Comparison of ENCODE assay signal across 1 cellular context in the genomic region with DNA sequence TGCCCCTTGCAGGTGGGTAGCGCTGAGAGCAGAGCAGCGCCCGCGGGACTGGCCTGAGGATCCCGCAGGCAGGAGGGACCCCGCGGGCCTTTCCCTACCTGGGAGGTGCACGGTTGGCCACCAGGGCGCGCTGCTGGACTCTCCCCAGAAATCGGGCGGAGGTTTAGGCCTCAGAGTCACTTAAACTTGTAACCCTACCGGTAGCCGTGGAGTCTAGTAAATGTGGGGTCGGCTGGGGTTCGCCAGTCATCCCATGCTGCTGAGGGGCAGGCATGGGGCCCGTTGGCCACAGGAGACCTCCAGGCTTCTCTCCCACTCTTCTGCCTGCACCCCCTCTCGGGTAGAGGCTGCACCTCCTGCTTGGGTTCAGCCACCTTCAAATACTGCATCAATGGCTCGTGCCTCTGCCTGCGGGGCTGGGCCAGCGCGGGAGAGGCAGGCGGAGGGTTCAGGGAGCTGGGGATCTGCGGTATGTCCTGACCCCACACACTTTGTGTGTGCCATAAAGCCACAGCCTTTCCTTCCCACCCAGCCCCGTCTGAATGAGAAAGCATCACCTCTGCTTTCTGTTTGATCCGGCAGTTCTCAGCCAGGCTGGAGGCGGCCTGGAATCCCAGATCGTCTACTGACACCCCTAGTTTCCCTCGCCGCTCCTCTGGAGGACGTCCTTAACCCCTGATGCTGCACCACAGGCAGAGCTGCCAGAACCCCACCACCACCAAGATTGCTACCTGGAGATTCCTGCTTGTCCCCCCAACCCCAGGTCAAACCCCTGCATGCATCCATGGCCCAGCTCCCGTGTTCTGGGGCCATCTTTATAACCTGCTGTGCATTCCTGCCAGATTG.
TF ChIP-seq lines count a peak whose summit lies in the region.

No MANE protein-coding gene starts in this region.

TF ChIP-seq in HepG2, 621 proteins besides CTCF, POLR2A, EP300 and RAD21 (continued from another document and continues in another):
- TF ChIP-seq, protein P1, sequence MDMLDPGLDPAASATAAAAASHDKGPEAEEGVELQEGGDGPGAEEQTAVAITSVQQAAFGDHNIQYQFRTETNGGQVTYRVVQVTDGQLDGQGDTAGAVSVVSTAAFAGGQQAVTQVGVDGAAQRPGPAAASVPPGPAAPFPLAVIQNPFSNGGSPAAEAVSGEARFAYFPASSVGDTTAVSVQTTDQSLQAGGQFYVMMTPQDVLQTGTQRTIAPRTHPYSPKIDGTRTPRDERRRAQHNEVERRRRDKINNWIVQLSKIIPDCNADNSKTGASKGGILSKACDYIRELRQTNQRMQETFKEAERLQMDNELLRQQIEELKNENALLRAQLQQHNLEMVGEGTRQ (IDR thresholded peaks at IDR 0.05; ENCODE audit: low read depth, low read length) = no peak
- TF ChIP-seq, protein P1 (CRISPR knock-in tag; IDR thresholded peaks at IDR 0.05; ENCODE audit: borderline replicate concordance) = no peak
- TF ChIP-seq JDP2 (CRISPR knock-in tag; IDR thresholded peaks at IDR 0.05; ENCODE audit: borderline replicate concordance) (no peak), ATF1 (CRISPR knock-in tag; IDR thresholded peaks at IDR 0.05) (no peak), SMYD3 (CRISPR knock-in tag; IDR thresholded peaks at IDR 0.05) (no peak), FIP1L1 (IDR thresholded peaks at IDR 0.05; ENCODE audit: borderline replicate concordance, insufficient read depth, low read depth, low read length) (no peak), ZNF780A (CRISPR knock-in tag; IDR thresholded peaks at IDR 0.05) (no peak), CBFB (CRISPR knock-in tag; IDR thresholded peaks at IDR 0.05) (no peak), ZNF431 (CRISPR knock-in tag; IDR thresholded peaks at IDR 0.05; ENCODE audit: borderline replicate concordance, low read depth) (no peak), THAP11 (CRISPR knock-in tag; IDR thresholded peaks at IDR 0.05) (no peak), HMGA1 (CRISPR knock-in tag; conservative IDR thresholded peaks at IDR 0.05) (no peak), TMF1 (CRISPR knock-in tag; IDR thresholded peaks at IDR 0.05; ENCODE audit: low read depth) (no peak), DMTF1 (CRISPR knock-in tag; IDR thresholded peaks at IDR 0.05) (no peak), RCOR2 (CRISPR knock-in tag; IDR thresholded peaks at IDR 0.05) (no peak), RARG (CRISPR knock-in tag; IDR thresholded peaks at IDR 0.05; ENCODE audit: low read depth) (no peak), IRF9 (CRISPR knock-in tag; IDR thresholded peaks at IDR 0.05; ENCODE audit: borderline replicate concordance) (no peak), MXD4 (CRISPR knock-in tag; IDR thresholded peaks at IDR 0.05) (no peak), EHMT2 (IDR thresholded peaks at IDR 0.05; ENCODE audit: borderline replicate concordance, low read depth, low read length) (no peak), TARDBP (CRISPR knock-in tag; IDR thresholded peaks at IDR 0.05) (no peak), ZNF275 (CRISPR knock-in tag; IDR thresholded peaks at IDR 0.05; ENCODE audit: borderline replicate concordance) (no peak), DNMT3B (CRISPR knock-in tag; conservative IDR thresholded peaks at IDR 0.05) (no peak), ZNF713 (CRISPR knock-in tag; IDR thresholded peaks at IDR 0.05) (no peak), CEBPB (IDR thresholded peaks at IDR 0.05; ENCODE audit: borderline replicate concordance, low read depth, low read length) (no peak), ZBTB3 (CRISPR knock-in tag; IDR thresholded peaks at IDR 0.05; ENCODE audit: borderline replicate concordance, low read depth) (no peak), SP5 (CRISPR knock-in tag; IDR thresholded peaks at IDR 0.05; ENCODE audit: borderline replicate concordance, low read depth) (no peak), ZBTB2 (CRISPR knock-in tag; IDR thresholded peaks at IDR 0.05; ENCODE audit: low read depth) (no peak), HDAC2 (CRISPR knock-in tag; IDR thresholded peaks at IDR 0.05) (0 out of 2 replicates have a peak, but pooled peaks have one; percentile 36), ZNF569 (CRISPR knock-in tag; IDR thresholded peaks at IDR 0.05; ENCODE audit: borderline replicate concordance) (no peak), ZNF451 (CRISPR knock-in tag; IDR thresholded peaks at IDR 0.05) (no peak), NFYB (CRISPR knock-in tag; IDR thresholded peaks at IDR 0.05) (no peak), GMEB1 (CRISPR knock-in tag; IDR thresholded peaks at IDR 0.05; ENCODE audit: borderline replicate concordance) (no peak), ZSCAN9 (CRISPR knock-in tag; IDR thresholded peaks at IDR 0.05; ENCODE audit: borderline replicate concordance) (no peak), HNRNPL (IDR thresholded peaks at IDR 0.05; ENCODE audit: low read depth, low read length) (0 out of 2 replicates have a peak, but pooled peaks have one; percentile 53), KLF6 (CRISPR knock-in tag; IDR thresholded peaks at IDR 0.05) (0 out of 2 replicates have a peak, but pooled peaks have one; percentile 30), CBX1 (IDR thresholded peaks at IDR 0.05; ENCODE audit: low read depth) (no peak), ZFP41 (CRISPR knock-in tag; IDR thresholded peaks at IDR 0.05; ENCODE audit: borderline replicate concordance) (no peak), THYN1 (CRISPR knock-in tag; IDR thresholded peaks at IDR 0.05; ENCODE audit: borderline replicate concordance, low read depth) (no peak), ZNF441 (CRISPR knock-in tag; IDR thresholded peaks at IDR 0.05; ENCODE audit: borderline replicate concordance) (no peak), MEIS2 (CRISPR knock-in tag; IDR thresholded peaks at IDR 0.05) (no peak), ZFY (CRISPR knock-in tag; IDR thresholded peaks at IDR 0.05) (peak; percentile 84), ZNF337 (CRISPR knock-in tag; IDR thresholded peaks at IDR 0.05; ENCODE audit: borderline replicate concordance, low read depth) (no peak), ARNT (IDR thresholded peaks at IDR 0.05) (no peak), NONO (IDR thresholded peaks at IDR 0.05) (no peak), NONO (CRISPR knock-in tag; conservative IDR thresholded peaks at IDR 0.05) (peak; percentile 47; the same call in 1 of the 2 replicates)
- TF ChIP-seq, protein P2, sequence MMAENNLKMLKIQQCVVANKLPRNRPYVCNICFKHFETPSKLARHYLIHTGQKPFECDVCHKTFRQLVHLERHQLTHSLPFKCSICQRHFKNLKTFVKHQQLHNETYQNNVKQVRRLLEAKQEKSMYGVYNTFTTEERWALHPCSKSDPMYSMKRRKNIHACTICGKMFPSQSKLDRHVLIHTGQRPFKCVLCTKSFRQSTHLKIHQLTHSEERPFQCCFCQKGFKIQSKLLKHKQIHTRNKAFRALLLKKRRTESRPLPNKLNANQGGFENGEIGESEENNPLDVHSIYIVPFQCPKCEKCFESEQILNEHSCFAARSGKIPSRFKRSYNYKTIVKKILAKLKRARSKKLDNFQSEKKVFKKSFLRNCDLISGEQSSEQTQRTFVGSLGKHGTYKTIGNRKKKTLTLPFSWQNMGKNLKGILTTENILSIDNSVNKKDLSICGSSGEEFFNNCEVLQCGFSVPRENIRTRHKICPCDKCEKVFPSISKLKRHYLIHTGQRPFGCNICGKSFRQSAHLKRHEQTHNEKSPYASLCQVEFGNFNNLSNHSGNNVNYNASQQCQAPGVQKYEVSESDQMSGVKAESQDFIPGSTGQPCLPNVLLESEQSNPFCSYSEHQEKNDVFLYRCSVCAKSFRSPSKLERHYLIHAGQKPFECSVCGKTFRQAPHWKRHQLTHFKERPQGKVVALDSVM (CRISPR knock-in tag; IDR thresholded peaks at IDR 0.05) = no peak
- TF ChIP-seq, protein P3, sequence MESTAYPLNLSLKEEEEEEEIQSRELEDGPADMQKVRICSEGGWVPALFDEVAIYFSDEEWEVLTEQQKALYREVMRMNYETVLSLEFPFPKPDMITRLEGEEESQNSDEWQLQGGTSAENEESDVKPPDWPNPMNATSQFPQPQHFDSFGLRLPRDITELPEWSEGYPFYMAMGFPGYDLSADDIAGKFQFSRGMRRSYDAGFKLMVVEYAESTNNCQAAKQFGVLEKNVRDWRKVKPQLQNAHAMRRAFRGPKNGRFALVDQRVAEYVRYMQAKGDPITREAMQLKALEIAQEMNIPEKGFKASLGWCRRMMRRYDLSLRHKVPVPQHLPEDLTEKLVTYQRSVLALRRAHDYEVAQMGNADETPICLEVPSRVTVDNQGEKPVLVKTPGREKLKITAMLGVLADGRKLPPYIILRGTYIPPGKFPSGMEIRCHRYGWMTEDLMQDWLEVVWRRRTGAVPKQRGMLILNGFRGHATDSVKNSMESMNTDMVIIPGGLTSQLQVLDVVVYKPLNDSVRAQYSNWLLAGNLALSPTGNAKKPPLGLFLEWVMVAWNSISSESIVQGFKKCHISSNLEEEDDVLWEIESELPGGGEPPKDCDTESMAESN (CRISPR knock-in tag; conservative IDR thresholded peaks at IDR 0.05) = 0 out of 2 replicates have a peak, but pooled peaks have one; percentile 38
- TF ChIP-seq, protein P4, sequence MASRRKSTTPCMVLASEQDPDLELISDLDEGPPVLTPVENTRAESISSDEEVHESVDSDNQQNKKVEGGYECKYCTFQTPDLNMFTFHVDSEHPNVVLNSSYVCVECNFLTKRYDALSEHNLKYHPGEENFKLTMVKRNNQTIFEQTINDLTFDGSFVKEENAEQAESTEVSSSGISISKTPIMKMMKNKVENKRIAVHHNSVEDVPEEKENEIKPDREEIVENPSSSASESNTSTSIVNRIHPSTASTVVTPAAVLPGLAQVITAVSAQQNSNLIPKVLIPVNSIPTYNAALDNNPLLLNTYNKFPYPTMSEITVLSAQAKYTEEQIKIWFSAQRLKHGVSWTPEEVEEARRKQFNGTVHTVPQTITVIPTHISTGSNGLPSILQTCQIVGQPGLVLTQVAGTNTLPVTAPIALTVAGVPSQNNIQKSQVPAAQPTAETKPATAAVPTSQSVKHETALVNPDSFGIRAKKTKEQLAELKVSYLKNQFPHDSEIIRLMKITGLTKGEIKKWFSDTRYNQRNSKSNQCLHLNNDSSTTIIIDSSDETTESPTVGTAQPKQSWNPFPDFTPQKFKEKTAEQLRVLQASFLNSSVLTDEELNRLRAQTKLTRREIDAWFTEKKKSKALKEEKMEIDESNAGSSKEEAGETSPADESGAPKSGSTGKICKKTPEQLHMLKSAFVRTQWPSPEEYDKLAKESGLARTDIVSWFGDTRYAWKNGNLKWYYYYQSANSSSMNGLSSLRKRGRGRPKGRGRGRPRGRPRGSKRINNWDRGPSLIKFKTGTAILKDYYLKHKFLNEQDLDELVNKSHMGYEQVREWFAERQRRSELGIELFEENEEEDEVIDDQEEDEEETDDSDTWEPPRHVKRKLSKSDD (CRISPR knock-in tag; IDR thresholded peaks at IDR 0.05; ENCODE audit: low read depth) = no peak
